1 cellular context compared by ENCODE assay signal in the genomic region with DNA sequence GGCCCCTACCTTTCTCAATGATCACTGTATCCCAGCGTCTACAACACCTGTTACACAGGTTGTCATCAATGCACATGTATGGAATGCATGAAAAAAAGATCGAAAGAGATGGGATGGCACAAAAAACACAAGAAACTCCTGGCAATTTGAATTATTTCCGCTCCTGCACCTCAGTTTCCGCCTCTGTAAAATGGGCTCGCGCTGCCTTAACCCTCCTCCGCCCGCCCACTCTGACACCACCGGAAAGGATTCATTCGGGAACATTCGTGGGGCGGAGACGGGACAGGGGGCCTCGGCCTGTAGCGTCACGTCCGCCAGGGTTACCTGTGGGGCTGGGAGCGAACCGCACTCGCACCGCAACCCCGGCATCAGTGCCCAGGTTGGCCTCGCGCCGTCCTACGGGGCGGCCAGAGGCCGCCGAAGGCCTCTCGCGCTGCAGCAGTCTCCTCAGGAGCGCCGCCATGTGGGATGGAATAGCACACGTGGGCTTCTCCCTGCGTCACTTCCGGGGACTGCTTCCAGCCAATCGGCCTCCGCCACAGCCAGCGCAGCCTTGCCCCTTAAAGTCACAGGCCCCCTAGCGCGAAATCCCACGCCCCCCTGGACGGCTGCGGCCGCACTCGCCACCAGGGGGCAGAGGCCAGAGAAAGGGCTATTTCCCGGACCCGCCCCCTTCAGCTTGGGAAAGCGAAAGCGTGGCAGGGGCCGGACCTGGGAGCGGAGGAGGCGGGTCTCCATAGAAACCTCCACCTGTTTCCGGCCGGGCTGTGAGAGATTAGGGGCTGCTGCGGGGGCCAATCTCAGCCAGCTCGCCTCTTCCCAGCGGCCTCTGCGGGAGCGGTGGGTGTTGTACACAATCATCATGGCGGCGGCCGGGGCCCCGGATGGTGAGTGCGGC.
A peak's percentile ranks its signal among the peaks of the same experiment; 100 is the strongest.
TF ChIP-seq lines count a peak whose summit lies in the region.

Gene EARS2 (minus strand): TSS at position 470 of the 898 bp plus-strand sequence. CDS start 7 bp downstream, at position 463.
A gene with protein sequence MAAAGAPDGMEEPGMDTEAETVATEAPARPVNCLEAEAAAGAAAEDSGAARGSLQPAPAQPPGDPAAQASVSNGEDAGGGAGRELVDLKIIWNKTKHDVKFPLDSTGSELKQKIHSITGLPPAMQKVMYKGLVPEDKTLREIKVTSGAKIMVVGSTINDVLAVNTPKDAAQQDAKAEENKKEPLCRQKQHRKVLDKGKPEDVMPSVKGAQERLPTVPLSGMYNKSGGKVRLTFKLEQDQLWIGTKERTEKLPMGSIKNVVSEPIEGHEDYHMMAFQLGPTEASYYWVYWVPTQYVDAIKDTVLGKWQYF (plus strand): TSS at position 847 of the 898 bp plus-strand sequence. CDS start 16 bp downstream, at position 863.

TF ChIP-seq in K562, 482 proteins besides CTCF, POLR2A, EP300 and RAD21 (continued from another document and continues in another):
- TF ChIP-seq TRIM28 (IDR thresholded peaks at IDR 0.05) (peak; percentile 53), TAF7 (tag; IDR thresholded peaks at IDR 0.05) (peak; percentile 18; the same call in 1 of the 2 replicates), SAFB2 (IDR thresholded peaks at IDR 0.05; ENCODE audit: borderline replicate concordance, low read depth, low read length, severe bottlenecking) (no peak), EZH2 (IDR thresholded peaks at IDR 0.05; ENCODE audit: borderline replicate concordance, low read depth, low read length) (no peak), C11orf30 (IDR thresholded peaks at IDR 0.05; ENCODE audit: low read depth) (peak; percentile 86), ZNF395 (CRISPR knock-in tag; IDR thresholded peaks at IDR 0.05) (no peak; the same call in 1 of the 2 replicates), ATF3 (IDR thresholded peaks at IDR 0.05) (peak; percentile 9; the same call in 1 of the 2 replicates), ATF3 (CRISPR knock-in tag; conservative IDR thresholded peaks at IDR 0.05) (no peak; the same call in 1 of the 2 replicates), MTA3 (IDR thresholded peaks at IDR 0.05; ENCODE audit: borderline replicate concordance) (peak; percentile 89), ZBTB17 (CRISPR knock-in tag; IDR thresholded peaks at IDR 0.05) (0 out of 2 replicates have a peak, but pooled peaks have one; percentile 30), E2F5 (CRISPR knock-in tag; IDR thresholded peaks at IDR 0.05) (no peak), L3MBTL2 (IDR thresholded peaks at IDR 0.05) (peak; percentile 92), ETV5 (CRISPR knock-in tag; IDR thresholded peaks at IDR 0.05; ENCODE audit: low read depth) (peak; percentile 80), BMI1 (IDR thresholded peaks at IDR 0.05; ENCODE audit: low read length) (peak; percentile 63; the same call in 1 of the 2 replicates), CBFA2T3 (IDR thresholded peaks at IDR 0.05) (peak; percentile 75), PURB (CRISPR knock-in tag; IDR thresholded peaks at IDR 0.05; ENCODE audit: low read depth) (no peak), NEUROD1 (IDR thresholded peaks at IDR 0.05; ENCODE audit: borderline replicate concordance, low read depth, low read length, partially characterized antibody) (peak; percentile 92), FOS (IDR thresholded peaks at IDR 0.05; ENCODE audit: extremely low read depth, insufficient read length) (peak; percentile 5), ZNF407 (IDR thresholded peaks at IDR 0.05; ENCODE audit: low read depth) (peak; percentile 75; the same call in 1 of the 2 replicates), ESRRA (IDR thresholded peaks at IDR 0.05; ENCODE audit: borderline replicate concordance, low read depth) (peak; percentile 72; the same call in 1 of the 2 replicates), XRCC3 (IDR thresholded peaks at IDR 0.05) (no peak), E2F8 (IDR thresholded peaks at IDR 0.05; ENCODE audit: low read depth, partially characterized antibody) (peak; percentile 80), CTBP1 (IDR thresholded peaks at IDR 0.05; ENCODE audit: borderline replicate concordance) (peak; percentile 82), GABPB2 (CRISPR knock-in tag; conservative IDR thresholded peaks at IDR 0.05) (no peak), GABPB1 (CRISPR knock-in tag; IDR thresholded peaks at IDR 0.05) (peak; percentile 98), NR3C1 (CRISPR knock-in tag; IDR thresholded peaks at IDR 0.05) (no peak), POU5F1 (IDR thresholded peaks at IDR 0.05; ENCODE audit: borderline replicate concordance, low read depth, low read length, partially characterized antibody) (no peak), CREBBP (IDR thresholded peaks at IDR 0.05; ENCODE audit: low read depth, low read length) (no peak), POLR2AphosphoS5 (IDR thresholded peaks at IDR 0.05; ENCODE audit: control insufficient read depth, insufficient read depth, low read depth, low read length) (peak; percentile 66), NCOA1 (IDR thresholded peaks at IDR 0.05; ENCODE audit: low read depth) (no peak; the same call in 1 of the 2 replicates), MYBL2 (IDR thresholded peaks at IDR 0.05; ENCODE audit: low read depth) (no peak; the same call in 1 of the 2 replicates), MYBL2 (CRISPR knock-in tag; IDR thresholded peaks at IDR 0.05; ENCODE audit: borderline replicate concordance) (no peak), THAP7 (CRISPR knock-in tag; IDR thresholded peaks at IDR 0.05) (no peak), ZNF77 (CRISPR knock-in tag; IDR thresholded peaks at IDR 0.05) (no peak), PBX2 (CRISPR knock-in tag; IDR thresholded peaks at IDR 0.05; ENCODE audit: low read depth) (peak; percentile 22; the same call in 1 of the 2 replicates), PBX2 (tag; conservative IDR thresholded peaks at IDR 0.05; ENCODE audit: low read depth) (peak; percentile 89), CCNT2 (IDR thresholded peaks at IDR 0.05; ENCODE audit: borderline replicate concordance, extremely low read depth, insufficient read length, low read depth, low read length) (peak; percentile 84), CBX3 (IDR thresholded peaks at IDR 0.05; ENCODE audit: borderline replicate concordance in 1 of 2, low read length in 2 of 2) (peak in 1 of 2 experiments; percentile 46; a peak in 2 of 3 replicates)
